ENCODE assay signal across 8 cellular contexts in genomic region chr18:812673-813404, GRCh38. TPM values are rescaled to one million over a fixed set of nuclear protein-coding genes. Genes with fewer than 3 reads are reported as not detected.
DNase-seq lines count a peak whose midpoint lies in the region; ATAC-seq and TF ChIP-seq lines count a peak whose summit lies in the region.

No MANE protein-coding gene starts in this region.

- no peaks in the 10 kb centered on the region for H3K27me3 ChIP-seq in duodenal mucosa (ENCODE audit: control insufficient read depth in 1 of 2, insufficient read depth in 2 of 2, low read length in 2 of 2)

- H3K27ac ChIP-seq in duodenal mucosa (ENCODE audit: low read depth, low read length): peak overlapping the region; percentile 90

- no peaks in the 10 kb centered on the region for H3K36me3 ChIP-seq in duodenal mucosa (ENCODE audit: control insufficient read depth in 1 of 2, insufficient read depth in 2 of 2, low read length in 2 of 2)

- DNase-seq in GM13977 (ENCODE audit: low spot score) (peak; percentile 71), NCI-H446 treated with DMSO at 0.1 percent for 48 hours (lab: John Stamatoyannopoulos, UW) (peak; percentile 4), lung microvascular endothelial cell (ENCODE audit: low read depth in 2 of 2) (peak; percentile 83 to 91), NCI-H1694 (lab: John Stamatoyannopoulos, UW) (no peak)
- peak; percentile 39 to 44 for DNase-seq in activated CD4-positive, alpha-beta T cell treated with anti-CD3 and anti-CD28 coated beads, Interleukin-2, amount 50 U/mL, for 24 hours (ENCODE audit: low read depth in 1 of 2, low spot score in 1 of 2)
- DNase-seq in stimulated activated CD8-positive, alpha-beta memory T cell treated with anti-CD3 and anti-CD28 coated beads, Interleukin-12 subunit alpha, Interleukin-12 subunit beta, amount 100 ng/mL, for 24 hours (ENCODE audit: extremely low read depth): peak; percentile 31

- peaks cover 10 to 22% of the 10 kb centered on the region in 2 donors for H3K4me1 ChIP-seq in duodenal mucosa (ENCODE audit: control insufficient read depth in 1 of 2, insufficient read depth in 2 of 2, low read length in 2 of 2)

- peak overlapping the region; percentile 61 to 88 for H3K4me3 ChIP-seq in duodenal mucosa (ENCODE audit: low read depth in 1 of 2, low read length in 2 of 2)

- peak overlapping the region; percentile 71 to 81 for H3K9ac ChIP-seq in duodenal mucosa (ENCODE audit: low read depth in 1 of 2, low read length in 2 of 2)

- TF ChIP-seq CTCF in GM13977 (IDR thresholded peaks at IDR 0.05; ENCODE audit: extremely low read depth, insufficient read depth, missing control alignments): no peak

- in situ Hi-C loops in GM13977 (cut with MboI; ENCODE audit: low pct_unique_long_range_greater_than_20kb, low sequenced_read_pairs, unreplicated experiment): no loop called here

- H3K9me3 ChIP-seq in duodenal mucosa (ENCODE audit: control insufficient read depth in 1 of 2, low read length in 2 of 2): no peaks in the 10 kb centered on the region

- peak; percentile 35 for ATAC-seq in HG02798 (IDR thresholded peaks at IDR 0.05; ENCODE audit: poor library complexity, unreplicated experiment)

RNA-seq across cellular contexts. Expression of gene YES1, which starts 0.8 kb away (rescaled TPM):
- 138 and 140 TPM in 2 replicates for total RNA-seq in lung microvascular endothelial cell
